8 cellular contexts compared by ENCODE assay signal in the genomic region with DNA sequence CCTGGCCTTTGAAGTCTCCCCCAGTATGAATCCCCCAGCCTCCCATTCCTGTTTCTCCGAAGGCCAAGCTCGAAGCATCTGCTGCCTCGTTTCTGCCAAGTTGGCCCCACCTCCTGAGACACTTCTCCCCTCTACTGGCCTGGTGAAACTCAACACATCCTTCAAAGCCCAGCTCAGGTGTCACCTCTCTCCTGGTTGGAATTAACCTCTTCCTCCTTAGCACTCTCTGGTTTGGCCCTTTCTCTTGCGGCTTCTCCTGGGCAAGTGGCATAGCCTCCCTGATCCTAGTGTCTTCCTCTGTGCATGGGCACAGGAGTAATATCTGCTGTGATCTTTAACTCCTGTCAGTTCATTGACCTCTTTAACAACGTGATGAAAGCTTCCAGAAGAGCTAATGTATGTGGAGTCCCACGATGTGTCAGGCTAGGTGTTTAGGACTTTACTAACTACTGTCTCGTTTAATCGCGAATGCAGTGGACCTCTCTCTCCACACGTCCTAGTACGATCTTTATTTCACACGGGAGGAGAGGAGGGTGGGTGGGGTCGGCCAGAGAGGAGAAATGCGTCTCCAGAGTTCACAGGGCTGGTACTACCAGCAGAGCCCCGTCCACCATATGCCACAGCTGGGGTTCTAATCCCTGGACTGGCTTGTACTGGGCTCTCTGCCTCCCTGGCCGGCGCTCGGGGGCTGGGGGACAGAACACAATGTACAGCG. TPM values are rescaled to one million over a fixed set of nuclear protein-coding genes. Genes with fewer than 3 reads are reported as not detected.
DNase-seq lines count a peak whose midpoint lies in the region; ATAC-seq and TF ChIP-seq lines count a peak whose summit lies in the region.

No MANE protein-coding gene starts in this region.

- peak overlapping the region; percentile 67 for H3K4me3 Mint-ChIP-seq in endodermal cell
- H3K4me3 Mint-ChIP-seq in naive thymus-derived CD4-positive, alpha-beta T cell: peak overlapping the region; percentile 34 to 84 (median 70)

- intact Hi-C loops in naive thymus-derived CD4-positive, alpha-beta T cell (cut with micrococcal nuclease): loop anchor here (1.0 to 5.0 kb wide), 7 partner anchors 38 to 131 kb away; no protein-coding TSS in a partner anchor

- H3K9me2 ChIP-seq in DOHH2 (replicated peaks; ENCODE audit: control insufficient read depth, low read length): no peaks in the 10 kb centered on the region

- H3K9me3 ChIP-seq in DOHH2 (ENCODE audit: control insufficient read depth, insufficient read depth, low read length) (no peaks in the 10 kb centered on the region), endodermal cell (ENCODE audit: control insufficient read depth, low read length) (no peaks in the 10 kb centered on the region)
- H3K9me3 ChIP-seq in naive thymus-derived CD4-positive, alpha-beta T cell (ENCODE audit: control insufficient read depth in 2 of 3, low read length in 3 of 3): no peaks in the 10 kb centered on the region

- DNase-seq in NCI-H2196 treated with DMSO at 0.1 percent for 48 hours (lab: John Stamatoyannopoulos, UW; ENCODE audit: unreplicated experiment) (peak; percentile 44), endodermal cell (peak; percentile 88), DMS114 treated with DMSO at 0.1 percent for 48 hours (lab: John Stamatoyannopoulos, UW; ENCODE audit: unreplicated experiment) (no peak)
- no peak for DNase-seq in naive thymus-derived CD4-positive, alpha-beta T cell
- DNase-seq in activated effector memory CD4-positive, alpha-beta T cell treated with Interleukin-2 at 50 U/mL for 16 hours: no peak

- H3K27ac ChIP-seq in DOHH2 (ENCODE audit: low read depth, low read length): no peak overlapping the region
- peak overlapping the region; percentile 66 for H3K27ac ChIP-seq in endodermal cell (ENCODE audit: low read depth, low read length)
- peak overlapping the region; percentile 48 for H3K27ac ChIP-seq in naive thymus-derived CD4-positive, alpha-beta T cell (ENCODE audit: low read depth, low read length)

- no peaks in the 10 kb centered on the region for H3K27me3 Mint-ChIP-seq in endodermal cell (ENCODE audit: insufficient read depth)
- H3K27me3 Mint-ChIP-seq in naive thymus-derived CD4-positive, alpha-beta T cell: peaks cover 0 to 19% (median 0%) of the 10 kb centered on the region in 5 donors

- peaks cover 6% of the 10 kb centered on the region for H4K20me1 ChIP-seq in DOHH2 (ENCODE audit: control insufficient read depth, insufficient read depth, low read depth, low read length)

- H3K36me3 ChIP-seq in DOHH2 (ENCODE audit: control insufficient read depth, low read length) (no peaks in the 10 kb centered on the region), endodermal cell (ENCODE audit: control insufficient read depth, insufficient read depth, low read length) (no peaks in the 10 kb centered on the region)
- H3K36me3 ChIP-seq in naive thymus-derived CD4-positive, alpha-beta T cell (ENCODE audit: control insufficient read depth in 2 of 3, insufficient read depth in 3 of 3, low read length in 3 of 3): no peaks in the 10 kb centered on the region

- peaks cover 46% of the 10 kb centered on the region for H3K27me3 ChIP-seq in DOHH2 (ENCODE audit: control insufficient read depth, low read length)
- H3K27me3 ChIP-seq in endodermal cell (ENCODE audit: control insufficient read depth, insufficient read depth, low read length, poor library complexity, severe bottlenecking): no peaks in the 10 kb centered on the region
- H3K27me3 ChIP-seq in naive thymus-derived CD4-positive, alpha-beta T cell (ENCODE audit: control insufficient read depth in 2 of 2, insufficient read depth in 2 of 2, low read length in 2 of 2): no peaks in the 10 kb centered on the region

- CTCF ChIA-PET in naive thymus-derived CD4-positive, alpha-beta T cell (lab: Charles Lee): interaction anchor here (1.0 to 1.5 kb wide), 3 partner anchors 15 to 130 kb away, joined by 3 to 7 read pairs (median 4); no protein-coding TSS in a partner anchor

- no peaks in the 10 kb centered on the region for H3K79me2 ChIP-seq in DOHH2 (ENCODE audit: control insufficient read depth, low read length)

- POLR2A ChIA-PET in naive thymus-derived CD4-positive, alpha-beta T cell (lab: Charles Lee): interaction anchor here (0.6 to 2.0 kb wide), 8 partner anchors 14 to 130 kb away, joined by 3 to 7 read pairs (median 3); no protein-coding TSS in a partner anchor

- WGBS in endodermal cell (ENCODE audit: insufficient coverage in 1 of 2, insufficient read length in 1 of 2), 2 experiments: 26 to 32% methylated on average over 10 to 19 of the region's 19 CpGs

- H3K4me1 ChIP-seq in DOHH2 (ENCODE audit: control insufficient read depth, low read length): peaks cover 11% of the 10 kb centered on the region
- peaks cover 21% of the 10 kb centered on the region for H3K4me1 ChIP-seq in endodermal cell (ENCODE audit: control insufficient read depth, insufficient read depth, low read length)
- peaks cover 25% of the 10 kb centered on the region in 2 donors for H3K4me1 ChIP-seq in naive thymus-derived CD4-positive, alpha-beta T cell (ENCODE audit: control insufficient read depth in 2 of 2, insufficient read depth in 2 of 2, low read length in 2 of 2)

- peaks cover 4% of the 10 kb centered on the region; the same call in 1 of the 2 replicates for H3F3A ChIP-seq in DOHH2 (ENCODE audit: control insufficient read depth, insufficient read depth)

- peak overlapping the region; percentile 4; the same call in 1 of the 2 replicates for H3K4me2 ChIP-seq in DOHH2 (ENCODE audit: low read length)

- H3K27ac Mint-ChIP-seq in endodermal cell: peak overlapping the region; percentile 42
- peak overlapping the region; percentile 12 to 86 (median 53) for H3K27ac Mint-ChIP-seq in naive thymus-derived CD4-positive, alpha-beta T cell

- ATAC-seq in naive thymus-derived CD4-positive, alpha-beta T cell: no peak
- ATAC-seq in HG02938 (IDR thresholded peaks at IDR 0.05; ENCODE audit: unreplicated experiment): no peak
- ATAC-seq in GM21576 (IDR thresholded peaks at IDR 0.05; ENCODE audit: unreplicated experiment): no peak

- TF ChIP-seq CTCF in DOHH2 (IDR thresholded peaks at IDR 0.05; ENCODE audit: low read depth, low read length, poor library complexity, severe bottlenecking) (no peak), endodermal cell (conservative IDR thresholded peaks at IDR 0.05) (peak; percentile 58)

- peaks cover 3% of the 10 kb centered on the region for H3K36me3 Mint-ChIP-seq in endodermal cell (ENCODE audit: low read depth)
- peaks cover 0 to 24% (median 0%) of the 10 kb centered on the region in 5 donors for H3K36me3 Mint-ChIP-seq in naive thymus-derived CD4-positive, alpha-beta T cell

- H3K4me3 ChIP-seq in DOHH2 (ENCODE audit: low read length) (no peak overlapping the region), endodermal cell (ENCODE audit: low read length) (peak overlapping the region; percentile 71)
- no peak overlapping the region for H3K4me3 ChIP-seq in naive thymus-derived CD4-positive, alpha-beta T cell (ENCODE audit: low read length)

- H3K4me1 Mint-ChIP-seq in endodermal cell: peaks cover 27% of the 10 kb centered on the region
- H3K4me1 Mint-ChIP-seq in naive thymus-derived CD4-positive, alpha-beta T cell: peaks cover 31 to 37% (median 36%) of the 10 kb centered on the region in 7 donors

- peak overlapping the region; percentile 34 for H3K9ac ChIP-seq in endodermal cell (ENCODE audit: extremely low read depth, low read length, poor library complexity, severe bottlenecking)

- no peaks in the 10 kb centered on the region for H3K9me3 Mint-ChIP-seq in endodermal cell
- H3K9me3 Mint-ChIP-seq in naive thymus-derived CD4-positive, alpha-beta T cell: no peaks in the 10 kb centered on the region

RNA-seq across cellular contexts. Expression of a gene that starts 0.8 kb away (rescaled TPM):
- total RNA-seq in endodermal cell: 10 to 100 TPM; 26.5 to 37.4 TPM
- polyA plus RNA-seq in endodermal cell (2013, experiment 1 of 2): 11.9 TPM
- 12.4 TPM for polyA plus RNA-seq in endodermal cell (2013, experiment 2 of 2)
- total RNA-seq in naive thymus-derived CD4-positive, alpha-beta T cell: 10 to 100 TPM; 31.8 to 82.3 (median 53.9) TPM
- polyA plus RNA-seq in naive thymus-derived CD4-positive, alpha-beta T cell: 10 to 100 TPM in 1 of 2 donors, 1 to 10 TPM in 1; 7.0 to 11.8 TPM

Comparison
In these comparisons a context has a peak if more than half of its experiments do, and no peak if none do; other contexts are left out.
1. DNase-seq: peak in NCI-H2196 treated with DMSO at 0.1 percent for 48 hours (single experiment) and endodermal cell (single experiment); none in naive thymus-derived CD4-positive, alpha-beta T cell (0 of 9), DMS114 treated with DMSO at 0.1 percent for 48 hours (single experiment) and activated effector memory CD4-positive, alpha-beta T cell treated with Interleukin-2 at 50 U/mL for 16 hours (single experiment).